In the genomic region with DNA sequence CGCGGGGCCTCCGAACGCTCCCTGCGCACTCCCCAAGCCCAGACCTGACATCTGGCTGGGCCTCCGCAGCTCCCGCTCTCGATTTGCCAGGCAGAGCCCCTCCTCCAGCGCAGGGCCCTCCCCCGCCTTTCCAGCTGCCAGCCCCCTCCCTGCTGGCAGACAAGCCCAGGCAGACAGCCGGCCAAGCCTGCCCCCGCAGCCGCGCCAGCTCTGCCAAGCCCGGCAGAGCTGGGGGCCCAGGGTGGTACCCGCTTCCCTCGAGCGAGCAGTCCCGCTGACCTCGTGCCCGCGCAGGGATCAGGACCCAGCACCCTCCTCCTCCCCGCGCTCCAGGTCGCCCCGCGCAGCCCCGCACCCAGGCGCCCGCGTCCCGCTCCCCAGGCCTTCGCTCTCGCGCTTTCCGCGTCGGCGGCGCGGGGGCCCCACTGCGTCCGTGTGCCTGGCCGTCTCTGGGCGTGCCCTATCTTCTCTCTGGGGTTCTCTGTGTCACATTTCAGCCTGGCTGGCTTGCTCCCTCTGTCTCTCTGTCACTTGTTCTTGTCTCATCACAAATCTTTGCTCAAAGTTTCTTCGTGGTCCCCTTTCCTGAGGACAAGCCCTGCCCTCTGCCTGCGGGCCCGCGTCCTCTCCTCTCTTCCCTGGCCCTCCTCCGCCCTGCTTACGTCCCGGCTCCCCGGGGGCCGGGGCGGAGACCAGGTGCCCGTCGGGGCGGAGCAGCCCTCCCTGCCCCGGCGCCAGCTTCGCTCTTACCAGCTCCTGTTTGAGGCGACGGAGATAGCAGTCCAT, we compare ENCODE assay signal across 8 cellular contexts. TPM values are rescaled to one million over a fixed set of nuclear protein-coding genes. Genes with fewer than 3 reads are reported as not detected.
DNase-seq lines count a peak whose midpoint lies in the region; ATAC-seq and TF ChIP-seq lines count a peak whose summit lies in the region.

No MANE protein-coding gene starts in this region.

- peak overlapping the region; percentile 81 for H3K27ac Mint-ChIP-seq in activated naive CD8-positive, alpha-beta T cell treated with anti-CD3 and anti-CD28 coated beads, Interleukin-2, amount 50 U/mL, for 24 hours

- H3K36me3 Mint-ChIP-seq in activated naive CD8-positive, alpha-beta T cell treated with anti-CD3 and anti-CD28 coated beads, Interleukin-2, amount 50 U/mL, for 24 hours (ENCODE audit: low read depth), result no peaks in the 10 kb centered on the region

- TF ChIP-seq POLR2A in Peyer's patch (IDR thresholded peaks at IDR 0.05) (no peak), heart left ventricle (IDR thresholded peaks at IDR 0.05) (peak in 1 of 2 donors; percentile 67), ovary (IDR thresholded peaks at IDR 0.05) (peak; percentile 27)

- H3K27me3 Mint-ChIP-seq in activated naive CD8-positive, alpha-beta T cell treated with anti-CD3 and anti-CD28 coated beads, Interleukin-2, amount 50 U/mL, for 24 hours, result peaks cover 46% of the 10 kb centered on the region

- peaks cover 0 to 33% (median 4%) of the 10 kb centered on the region in 4 donors for H3K4me1 ChIP-seq in Peyer's patch
- peaks cover 20 to 77% (median 64%) of the 10 kb centered on the region in 12 donors for H3K4me1 ChIP-seq in heart left ventricle
- peaks cover 13% of the 10 kb centered on the region for H3K4me1 ChIP-seq in ovary (ENCODE audit: insufficient read depth)

- H3K4me1 Mint-ChIP-seq in activated naive CD8-positive, alpha-beta T cell treated with anti-CD3 and anti-CD28 coated beads, Interleukin-2, amount 50 U/mL, for 24 hours, result peaks cover 19% of the 10 kb centered on the region

- H3K4me3 Mint-ChIP-seq in activated naive CD8-positive, alpha-beta T cell treated with anti-CD3 and anti-CD28 coated beads, Interleukin-2, amount 50 U/mL, for 24 hours, result peak overlapping the region; percentile 82

- H3K4me3 ChIP-seq in Peyer's patch, result peak overlapping the region; percentile 47 to 66 (median 58)
- peak overlapping the region; percentile 61 to 95 (median 80) for H3K4me3 ChIP-seq in heart left ventricle
- peak overlapping the region; percentile 47 for H3K4me3 ChIP-seq in ovary

- peak; percentile 6 for TF ChIP-seq EP300 in ovary (IDR thresholded peaks at IDR 0.05)

- intact Hi-C loops in heart left ventricle (cut with DNase I), result loop anchor here in 3 of 10 donors (1.0 to 2.0 kb wide), 3 partner anchors 17 to 18 kb away; partner anchors contain the start of gene DDX20 (in 2 of the 3)
- intact Hi-C loops in ovary (cut with DNase I), result loop anchor here in 2 of 4 donors (2.0 to 10.0 kb wide), 2 partner anchors 16 to 114 kb away; partner anchors contain the start of gene DDX20 (in 1 of the 2)

- no peaks in the 10 kb centered on the region for H3K36me3 ChIP-seq in Peyer's patch
- peaks cover 0 to 8% (median 2%) of the 10 kb centered on the region in 9 donors for H3K36me3 ChIP-seq in heart left ventricle
- no peaks in the 10 kb centered on the region for H3K36me3 ChIP-seq in ovary

- no peak for TF ChIP-seq CTCF in Peyer's patch (IDR thresholded peaks at IDR 0.05)
- peak in 4 of 12 donors; percentile 21 to 42 (median 34) for TF ChIP-seq CTCF in heart left ventricle (IDR thresholded peaks at IDR 0.05)
- peak in 1 of 3 donors; percentile 11 for TF ChIP-seq CTCF in ovary (IDR thresholded peaks at IDR 0.05)

- 0 to 1% (median 1%) methylated on average over 19 to 63 of the region's 63 CpGs for WGBS in heart left ventricle, 4 donors
- 0 to 1% (median 1%) methylated on average over 56 to 63 of the region's 63 CpGs for WGBS in ovary, 3 donors

- peak overlapping the region; percentile 74 to 90 (median 80) for H3K27ac ChIP-seq in Peyer's patch
- peak overlapping the region; percentile 92 to 100 (median 98) for H3K27ac ChIP-seq in heart left ventricle
- H3K27ac ChIP-seq in ovary, result peak overlapping the region; percentile 65 to 79

- H3K27me3 ChIP-seq in Peyer's patch (no peaks in the 10 kb centered on the region), heart left ventricle (peaks cover 0 to 8% (median 0%) of the 10 kb centered on the region in 9 donors), ovary (no peaks in the 10 kb centered on the region)

- no peaks in the 10 kb centered on the region for H3K9me3 Mint-ChIP-seq in activated naive CD8-positive, alpha-beta T cell treated with anti-CD3 and anti-CD28 coated beads, Interleukin-2, amount 50 U/mL, for 24 hours

- ATAC-seq in GM21447 (IDR thresholded peaks at IDR 0.05; ENCODE audit: unreplicated experiment) (peak; percentile 42), heart left ventricle (peak; percentile 45 to 75 (median 64))
- ATAC-seq in activated naive CD8-positive, alpha-beta T cell treated with anti-CD3 and anti-CD28 coated beads, Interleukin-2, amount 50 U/mL, for 24 hours, result peak; percentile 60

- DNase-seq in ELF-1 (ENCODE audit: low read depth, low spot score) (peak; percentile 62), HT-29 (ENCODE audit: low spot score) (peak; percentile 77), Peyer's patch (peak; percentile 48 to 76 (median 68)), heart left ventricle (peak; percentile 84 to 92 (median 92)), ovary (peak; percentile 75 to 84 (median 81)), NCI-H2029 treated with DMSO at 0.1 percent for 48 hours (lab: John Stamatoyannopoulos, UW) (no peak)
- DNase-seq in activated naive CD8-positive, alpha-beta T cell treated with anti-CD3 and anti-CD28 coated beads, Interleukin-2, amount 50 U/mL, for 24 hours, result peak; percentile 51

- no peaks in the 10 kb centered on the region for H3K9me3 ChIP-seq in Peyer's patch
- no peaks in the 10 kb centered on the region for H3K9me3 ChIP-seq in heart left ventricle
- no peaks in the 10 kb centered on the region for H3K9me3 ChIP-seq in ovary

RNA-seq across cellular contexts. Expression of gene INKA2, which starts 0.6 kb away (rescaled TPM):
- total RNA-seq in HT-29 (2014; rRNA removed; shearing (Covaris generic)), result 2.0 and 3.4 TPM in 2 replicates
- total RNA-seq in Peyer's patch (1 to 10 TPM in 2 of 4 donors, under 1 TPM in 1, not detected in 1; 0.88 to 2.3 (median 2.0) TPM), heart left ventricle (10 to 100 TPM; 10.1 to 33.2 (median 14.0) TPM), ovary (10 to 100 TPM in 4 of 7 donors, 1 to 10 TPM in 3; 2.9 to 22.2 (median 10.5) TPM)
- polyA plus RNA-seq in heart left ventricle (10 to 100 TPM in 1 of 2 donors, 1 to 10 TPM in 1; 9.0 to 14.5 TPM), ovary (1 to 10 TPM; 2.3 to 4.1 TPM)

RNA-seq across cellular contexts. Expression of gene DDX20, which starts 17.1 kb away (rescaled TPM):
- 18.5 and 24.1 TPM in 2 replicates for total RNA-seq in HT-29 (2014; rRNA removed; shearing (Covaris generic))
- total RNA-seq in Peyer's patch, result 10 to 100 TPM; 13.5 to 34.7 (median 22.5) TPM
- total RNA-seq in heart left ventricle, result 10 to 100 TPM in 2 of 9 donors, 1 to 10 TPM in 7; 5.7 to 12.9 (median 7.4) TPM
- polyA plus RNA-seq in heart left ventricle, result 1 to 10 TPM; 2.9 to 7.3 TPM
- total RNA-seq in ovary, result 10 to 100 TPM; 10.6 to 26.9 (median 14.5) TPM
- polyA plus RNA-seq in ovary, result 10 to 100 TPM in 1 of 2 donors, 1 to 10 TPM in 1; 7.3 to 10.5 TPM
